In genomic region chr11:28107331-28107725, GRCh38 we compare ENCODE assay signal across 8 cellular contexts. TPM values are rescaled to one million over a fixed set of nuclear protein-coding genes. Genes with fewer than 3 reads are reported as not detected.
DNase-seq lines count a peak whose midpoint lies in the region; ATAC-seq and TF ChIP-seq lines count a peak whose summit lies in the region.

No MANE protein-coding gene starts in this region.

- peak overlapping the region; percentile 94 for H3K4me2 ChIP-seq in osteoblast (ENCODE audit: insufficient read depth, low read length)

- no peaks in the 10 kb centered on the region for H3K9me3 Mint-ChIP-seq in activated CD4-positive, alpha-beta T cell treated with anti-CD3 and anti-CD28 coated beads, Interleukin-2, amount 10 ng/mL, durations not matched to agents 24 days and 14 days

- no peaks in the 10 kb centered on the region for H3K27me3 ChIP-seq in osteoblast (ENCODE audit: insufficient read depth, low read length)

- ATAC-seq in HG03064 (IDR thresholded peaks at IDR 0.05; ENCODE audit: low read depth, unreplicated experiment) = peak; percentile 3
- no peak for ATAC-seq in GM19023 (IDR thresholded peaks at IDR 0.05; ENCODE audit: unreplicated experiment)
- no peak for ATAC-seq in HG02870 (IDR thresholded peaks at IDR 0.05; ENCODE audit: unreplicated experiment)

- peak overlapping the region; percentile 97 for H3K27ac ChIP-seq in osteoblast (ENCODE audit: low read depth, low read length)

- no peaks in the 10 kb centered on the region for H4K20me1 ChIP-seq in osteoblast (ENCODE audit: insufficient read depth, low read length)

- no peak for DNase-seq in activated CD4-positive, alpha-beta T cell treated with anti-CD3 and anti-CD28 coated beads, Interleukin-2, amount 10 ng/mL, durations not matched to agents 24 days and 14 days
- DNase-seq in activated CD4-positive, alpha-beta T cell treated with anti-CD3 and anti-CD28 coated beads for 1 hour = no peak
- DNase-seq in T follicular helper cell (ENCODE audit: low read depth) = peak; percentile 1
- DNase-seq in epithelial cell of proximal tubule (ENCODE audit: low read depth) = no peak
- DNase-seq in osteoblast (ENCODE audit: insufficient read length, low spot score, missing footprints) = no peak

- H3K4me3 Mint-ChIP-seq in activated CD4-positive, alpha-beta T cell treated with anti-CD3 and anti-CD28 coated beads, Interleukin-2, amount 10 ng/mL, durations not matched to agents 24 days and 14 days = peak overlapping the region; percentile 99

- H3K4me1 ChIP-seq in osteoblast (ENCODE audit: insufficient read depth, low read length) = peaks cover 42% of the 10 kb centered on the region

- H3K4me3 ChIP-seq in epithelial cell of proximal tubule (ENCODE audit: low read depth, low read length) (peak overlapping the region; percentile 90), osteoblast (ENCODE audit: insufficient read depth, low read length) (peak overlapping the region; percentile 85)

- peaks cover 89% of the 10 kb centered on the region for H3K79me2 ChIP-seq in osteoblast (ENCODE audit: insufficient read depth, low read length)

- no peaks in the 10 kb centered on the region for H3K27me3 Mint-ChIP-seq in activated CD4-positive, alpha-beta T cell treated with anti-CD3 and anti-CD28 coated beads, Interleukin-2, amount 10 ng/mL, durations not matched to agents 24 days and 14 days

- H3K36me3 Mint-ChIP-seq in activated CD4-positive, alpha-beta T cell treated with anti-CD3 and anti-CD28 coated beads, Interleukin-2, amount 10 ng/mL, durations not matched to agents 24 days and 14 days (ENCODE audit: low read depth) = peaks cover 5% of the 10 kb centered on the region

- peak overlapping the region; percentile 69 for H2AFZ ChIP-seq in osteoblast (ENCODE audit: low read length)

- H3K9me3 ChIP-seq in osteoblast (ENCODE audit: low read depth, low read length) = no peaks in the 10 kb centered on the region

- peak overlapping the region; percentile 100 for H3K27ac Mint-ChIP-seq in activated CD4-positive, alpha-beta T cell treated with anti-CD3 and anti-CD28 coated beads, Interleukin-2, amount 10 ng/mL, durations not matched to agents 24 days and 14 days

- intact Hi-C loops in activated CD4-positive, alpha-beta T cell treated with anti-CD3 and anti-CD28 coated beads, Interleukin-2, amount 10 ng/mL, durations not matched to agents 24 days and 14 days (cut with micrococcal nuclease) = loop anchor here (10.0 kb wide), 1 partner anchor 743 kb away; the partner anchor contains the start of gene CCDC34

- TF ChIP-seq CTCF in epithelial cell of proximal tubule (conservative IDR thresholded peaks at IDR 0.05; ENCODE audit: low read depth, low read length) = no peak
- TF ChIP-seq CTCF in osteoblast (IDR thresholded peaks at IDR 0.05; ENCODE audit: extremely low read depth, low read depth, low read length) = no peak

- H3K36me3 ChIP-seq in osteoblast (ENCODE audit: insufficient read depth, low read length) = no peaks in the 10 kb centered on the region

- H3K4me1 Mint-ChIP-seq in activated CD4-positive, alpha-beta T cell treated with anti-CD3 and anti-CD28 coated beads, Interleukin-2, amount 10 ng/mL, durations not matched to agents 24 days and 14 days = peaks cover 57% of the 10 kb centered on the region

RNA-seq across cellular contexts. Expression of gene KIF18A, which starts 0.6 kb away (rescaled TPM):
- total RNA-seq in activated CD4-positive, alpha-beta T cell treated with anti-CD3 and anti-CD28 coated beads, Interleukin-2, amount 10 ng/mL, durations not matched to agents 24 days and 14 days = 15.4 and 15.5 TPM in 2 replicates
- 15.7 and 20.5 TPM in 2 replicates for total RNA-seq in epithelial cell of proximal tubule
- total RNA-seq in osteoblast = 4.0 and 5.0 TPM in 2 replicates

RNA-seq across cellular contexts. Expression of gene METTL15, which starts 0.9 kb away (rescaled TPM):
- 16.9 and 18.3 TPM in 2 replicates for total RNA-seq in activated CD4-positive, alpha-beta T cell treated with anti-CD3 and anti-CD28 coated beads, Interleukin-2, amount 10 ng/mL, durations not matched to agents 24 days and 14 days
- 8.7 and 9.1 TPM in 2 replicates for total RNA-seq in epithelial cell of proximal tubule
- 13.4 and 18.6 TPM in 2 replicates for total RNA-seq in osteoblast
